ENCODE assay signal across 16 cellular contexts in the genomic region with DNA sequence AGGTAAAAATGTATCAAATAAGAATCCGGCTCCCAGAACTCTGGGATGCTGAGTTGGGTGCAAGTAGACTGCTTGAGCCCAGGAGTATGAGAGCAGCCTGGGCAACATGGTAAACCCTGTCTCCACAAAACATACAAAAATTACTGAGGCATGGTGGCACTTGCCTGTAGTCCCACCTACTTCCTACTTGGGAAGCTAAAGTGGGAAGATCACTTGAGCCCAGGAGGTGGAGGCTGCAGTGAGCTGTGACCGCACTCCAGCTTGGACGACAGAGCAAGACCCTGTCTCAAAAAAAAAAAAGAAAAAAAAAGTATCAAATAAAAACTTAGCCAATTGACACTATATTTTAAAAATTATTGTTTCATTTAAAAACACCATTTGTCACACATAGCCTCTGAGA.
DNase-seq lines count a peak whose midpoint lies in the region; FAIRE-seq and TF ChIP-seq lines count a peak whose summit lies in the region.
"Had no signal": no experiment of that assay in that cellular context is flagged by ENCODE, and none has a peak within 500 bp of the region (broad histone marks: within the 10 kb centered on the region; RNA-seq: fewer than 3 reads in every experiment).

No MANE protein-coding gene starts in this region.

- no peaks in the 10 kb centered on the region for H3K27me3 ChIP-seq in effector memory CD4-positive, alpha-beta T cell (replicated peaks; ENCODE audit: control insufficient read depth, insufficient read depth, low read length, poor library complexity, severe bottlenecking)

- TF ChIP-seq POLR2A in GM12892 (IDR thresholded peaks at IDR 0.05; ENCODE audit: low read depth, low read length): no peak

- H3K27ac ChIP-seq in effector memory CD4-positive, alpha-beta T cell (ENCODE audit: insufficient read depth, low read length, poor library complexity, severe bottlenecking): no peak overlapping the region

- H3K36me3 ChIP-seq in effector memory CD4-positive, alpha-beta T cell (ENCODE audit: control insufficient read depth, insufficient read depth, low read length): no peaks in the 10 kb centered on the region
- H3K36me3 ChIP-seq: HAP-1 had no signal

- peak; percentile 21 for FAIRE-seq in GM12892 (lab: Jason Lieb, UNC)
- FAIRE-seq: H1 had no signal

- DNase-seq in NCI-H510A treated with DMSO at 0.1 percent for 48 hours (lab: John Stamatoyannopoulos, UW): peak; percentile 8
- DNase-seq in NCI-H510A (lab: John Stamatoyannopoulos, UW): no peak
- no peak for DNase-seq in GM12892 (ENCODE audit: insufficient read length)
- peak; percentile 34 for DNase-seq in kidney tubule cell (ENCODE audit: low spot score)
- no peak for DNase-seq in stimulated activated CD4-positive, alpha-beta T cell treated with anti-CD3 and anti-CD28 coated beads, Interleukin-4, amount 100 ng/mL, for 4 hours
- no peak for DNase-seq in effector memory CD4-positive, alpha-beta T cell
- no peak for DNase-seq in SK-N-DZ (ENCODE audit: low spot score)
- DNase-seq: 8988T; AML-193; C1 segment of cervical spinal cord; CD4-positive, alpha-beta T cell; DND-41; GF-D8; HFFc6 had no signal

- H3K9me3 ChIP-seq in effector memory CD4-positive, alpha-beta T cell (ENCODE audit: control insufficient read depth, low read length): no peaks in the 10 kb centered on the region
- H3K9me3 ChIP-seq: HAP-1 had no signal

- no peaks in the 10 kb centered on the region for H3K4me1 ChIP-seq in effector memory CD4-positive, alpha-beta T cell (ENCODE audit: control insufficient read depth, insufficient read depth, low read length, poor library complexity, severe bottlenecking)
- H3K4me1 ChIP-seq: HAP-1 had no signal

- H3K4me3 ChIP-seq in effector memory CD4-positive, alpha-beta T cell (ENCODE audit: insufficient read depth, low read depth, low read length, poor library complexity, severe bottlenecking): no peak overlapping the region
- H3K4me3 ChIP-seq: HAP-1 had no signal

Comparison
In these comparisons a context has a peak if more than half of its experiments do, and no peak if none do; other contexts are left out.
1. DNase-seq: peak in NCI-H510A treated with DMSO at 0.1 percent for 48 hours (single experiment) and kidney tubule cell (single experiment); none in NCI-H510A (single experiment), GM12892 (single experiment), stimulated activated CD4-positive, alpha-beta T cell treated with anti-CD3 and anti-CD28 coated beads, Interleukin-4, amount 100 ng/mL, for 4 hours (0 of 2), effector memory CD4-positive, alpha-beta T cell (0 of 3) and SK-N-DZ (single experiment).